ENCODE assay signal across 15 cellular contexts in genomic region chr15:40991355-40991754, GRCh38.
"Had no signal": no experiment of that assay in that cellular context is flagged by ENCODE, and none has a peak within 500 bp of the region (broad histone marks: within the 10 kb centered on the region; RNA-seq: fewer than 3 reads in every experiment).

No MANE protein-coding gene starts in this region.

- ATAC-seq: upper lobe of right lung had no signal

- H3K27me3 ChIP-seq: adrenal gland, neutrophil, right atrium auricular region, SJSA1, upper lobe of right lung had no signal

- H3K9me3 ChIP-seq: adrenal gland, neutrophil, right atrium auricular region, SJSA1, upper lobe of right lung had no signal

- H3K4me1 ChIP-seq: right atrium auricular region, upper lobe of right lung had no signal

- H3K4me3 ChIP-seq: adrenal gland, right atrium auricular region, SJSA1, skin epidermis, upper lobe of right lung had no signal

- H3K27ac ChIP-seq: adrenal gland, neutrophil, right atrium auricular region, SJSA1, skin epidermis, upper lobe of right lung had no signal

- DNase-seq: activated naive CD4-positive, alpha-beta T cell treated with Interleukin-2 at 50 U/mL for 16 hours; adrenal gland; caudate nucleus; cortex of kidney; effector memory CD4-positive, alpha-beta T cell; hypothalamus; kidney glomerular epithelial cell; midbrain; posterior cingulate gyrus; stimulated activated naive CD4-positive, alpha-beta T cell; upper lobe of right lung had no signal
